21 cellular contexts compared by ENCODE assay signal in genomic region chr1:29474274-29474824, GRCh38.
DNase-seq lines count a peak whose midpoint lies in the region; ATAC-seq lines count a peak whose summit lies in the region.
"Had no signal": no experiment of that assay in that cellular context is flagged by ENCODE, and none has a peak within 500 bp of the region (broad histone marks: within the 10 kb centered on the region; RNA-seq: fewer than 3 reads in every experiment).

No MANE protein-coding gene starts in this region.

- no peak overlapping the region for H4K8ac ChIP-seq in mesendoderm (ENCODE audit: low read depth, low read length)

- DNase-seq in NCI-H1105 treated with DMSO at 0.1 percent for 48 hours (lab: John Stamatoyannopoulos, UW) (peak; percentile 45), NCI-H1105 (lab: John Stamatoyannopoulos, UW) (no peak), T-helper 17 cell (no peak), mesendoderm (peak; percentile 90), NCI-H2107 treated with DMSO at 0.1 percent for 48 hours (lab: John Stamatoyannopoulos, UW; ENCODE audit: unreplicated experiment) (no peak), NCI-H526 treated with DMSO at 0.1 percent for 48 hours (lab: John Stamatoyannopoulos, UW) (no peak)
- DNase-seq in CD4-positive, alpha-beta memory T cell, result no peak
- DNase-seq: COR-L47, GDM1, KBM-7, MV-4-11, NCI-H1436, NCI-H1930, NCI-H2171, NCI-H446 treated with DMSO at 0.1 percent for 48 hours, PC-3, RPMI8226, SHP77 treated with DMSO at 0.1 percent for 48 hours had no signal

- H3K4me1 ChIP-seq in mesendoderm (ENCODE audit: control insufficient read depth, low read depth, low read length), result peaks cover 12% of the 10 kb centered on the region
- H3K4me1 ChIP-seq in CD4-positive, alpha-beta memory T cell (ENCODE audit: insufficient read depth, low read length), result no peaks in the 10 kb centered on the region
- H3K4me1 ChIP-seq: HAP-1 had no signal

- no peak overlapping the region for H3K27ac Mint-ChIP-seq in T-helper 17 cell
- H3K27ac Mint-ChIP-seq in CD4-positive, alpha-beta memory T cell, result no peak overlapping the region

- H3K9ac ChIP-seq in mesendoderm (ENCODE audit: low read length), result no peak overlapping the region

- peaks cover 81% of the 10 kb centered on the region for H3K27me3 Mint-ChIP-seq in T-helper 17 cell
- H3K27me3 Mint-ChIP-seq in CD4-positive, alpha-beta memory T cell, result peaks cover 32 to 34% of the 10 kb centered on the region in 2 donors

- H3K18ac ChIP-seq in mesendoderm (ENCODE audit: low read length), result no peak overlapping the region

- H2BK5ac ChIP-seq in mesendoderm (ENCODE audit: low read length), result no peak overlapping the region

- peaks cover 0 to 2% (median 0%) of the 10 kb centered on the region in 8 donors for H3K9me3 Mint-ChIP-seq in CD4-positive, alpha-beta memory T cell

- H3K27ac ChIP-seq in mesendoderm (ENCODE audit: low read depth, low read length), result no peak overlapping the region
- H3K27ac ChIP-seq in CD4-positive, alpha-beta memory T cell (ENCODE audit: low read depth, low read length), result no peak overlapping the region
- H3K27ac ChIP-seq: 22Rv1 had no signal

- POLR2A ChIA-PET in CD4-positive, alpha-beta memory T cell (lab: Charles Lee; ENCODE audit: partially characterized antibody), result no interaction called here

- H2BK120ac ChIP-seq in mesendoderm (ENCODE audit: low read depth, low read length), result no peak overlapping the region

- no peak overlapping the region for H3K4me3 ChIP-seq in mesendoderm (ENCODE audit: low read length)
- no peak overlapping the region for H3K4me3 ChIP-seq in CD4-positive, alpha-beta memory T cell (ENCODE audit: low read length in 2 of 2)
- H3K4me3 ChIP-seq: HAP-1 had no signal

- no peak for ATAC-seq in T-helper 17 cell
- no peak for ATAC-seq in HG03469 (IDR thresholded peaks at IDR 0.05; ENCODE audit: unreplicated experiment)
- ATAC-seq: PC-3 had no signal

- H3K79me2 ChIP-seq in mesendoderm (ENCODE audit: control insufficient read depth, insufficient read depth, low read length), result no peaks in the 10 kb centered on the region

- no peaks in the 10 kb centered on the region for H3K79me1 ChIP-seq in mesendoderm (ENCODE audit: low read length)

- no CpG with 5 or more reads among the region's 5 CpGs for WGBS in mesendoderm (ENCODE audit: extremely low coverage, insufficient coverage, low lambda C conversion rate)

- H4K5ac ChIP-seq in mesendoderm (ENCODE audit: low read length), result no peak overlapping the region

- CTCF ChIA-PET in CD4-positive, alpha-beta memory T cell (lab: Charles Lee; ENCODE audit: partially characterized antibody), result no interaction called here

- no peak overlapping the region for H3K4me2 ChIP-seq in mesendoderm (ENCODE audit: low read length)

- H3K56ac ChIP-seq in mesendoderm (ENCODE audit: low read length), result no peak overlapping the region

- no peaks in the 10 kb centered on the region for H3K36me3 Mint-ChIP-seq in T-helper 17 cell (ENCODE audit: low read depth)
- no peaks in the 10 kb centered on the region for H3K36me3 Mint-ChIP-seq in CD4-positive, alpha-beta memory T cell

- H2BK15ac ChIP-seq in mesendoderm (replicated peaks; ENCODE audit: low read depth), result no peak overlapping the region

- no peaks in the 10 kb centered on the region for H3K9me3 ChIP-seq in T-helper 17 cell (ENCODE audit: control insufficient read depth, low read length, poor library complexity, severe bottlenecking)
- H3K9me3 ChIP-seq in CD4-positive, alpha-beta memory T cell (ENCODE audit: control insufficient read depth in 1 of 2, low read length in 2 of 2), result no peaks in the 10 kb centered on the region
- H3K9me3 ChIP-seq: HAP-1 had no signal

- no peak overlapping the region for H2AK5ac ChIP-seq in mesendoderm (ENCODE audit: low read length)

- H3K4me3 Mint-ChIP-seq in T-helper 17 cell, result peak overlapping the region; percentile 41
- no peak overlapping the region for H3K4me3 Mint-ChIP-seq in CD4-positive, alpha-beta memory T cell

- H3K4ac ChIP-seq in mesendoderm (ENCODE audit: low read depth, low read length), result no peak overlapping the region

- H3K27me3 ChIP-seq in mesendoderm (ENCODE audit: insufficient read depth, low read length, poor library complexity), result no peaks in the 10 kb centered on the region
- peaks cover 6% of the 10 kb centered on the region for H3K27me3 ChIP-seq in CD4-positive, alpha-beta memory T cell (ENCODE audit: insufficient read depth, low read length)

- H3K23ac ChIP-seq in mesendoderm (ENCODE audit: low read length), result no peak overlapping the region

- no peaks in the 10 kb centered on the region for H3K4me1 Mint-ChIP-seq in T-helper 17 cell
- H3K4me1 Mint-ChIP-seq in CD4-positive, alpha-beta memory T cell, result no peaks in the 10 kb centered on the region

- intact Hi-C loops in CD4-positive, alpha-beta memory T cell (cut with micrococcal nuclease), result no loop called here

- H3K36me3 ChIP-seq in mesendoderm (ENCODE audit: control insufficient read depth, insufficient read depth, low read length), result no peaks in the 10 kb centered on the region
- H3K36me3 ChIP-seq in CD4-positive, alpha-beta memory T cell (ENCODE audit: insufficient read depth, low read length), result no peaks in the 10 kb centered on the region
- H3K36me3 ChIP-seq: HAP-1 had no signal

Comparison
In these comparisons a context has a peak if more than half of its experiments do, and no peak if none do; other contexts are left out.
1. DNase-seq: peak in NCI-H1105 treated with DMSO at 0.1 percent for 48 hours (single experiment) and mesendoderm (single experiment); none in NCI-H1105 (single experiment), T-helper 17 cell (0 of 3), NCI-H2107 treated with DMSO at 0.1 percent for 48 hours (single experiment), CD4-positive, alpha-beta memory T cell (0 of 5) and NCI-H526 treated with DMSO at 0.1 percent for 48 hours (single experiment).